ENCODE assay signal across 27 cellular contexts in genomic region chr20:58666702-58667101, GRCh38. TPM values are rescaled to one million over a fixed set of nuclear protein-coding genes. Genes with fewer than 3 reads are reported as not detected.
A peak's percentile ranks its signal among the peaks of the same experiment; 100 is the strongest.
DNase-seq lines count a peak whose midpoint lies in the region; ATAC-seq, FAIRE-seq and TF ChIP-seq lines count a peak whose summit lies in the region.
"Had no signal": no experiment of that assay in that cellular context is flagged by ENCODE, and none has a peak within 500 bp of the region (broad histone marks: within the 10 kb centered on the region; RNA-seq: fewer than 3 reads in every experiment).

No MANE protein-coding gene starts in this region.

- H3K4me3 Mint-ChIP-seq in T-helper 2 cell treated with Interferon-gamma antibody and Interleukin-4, amounts not matched to agents 5 μg/mL and 100 μg/mL, for 36 hours, result no peak overlapping the region
- no peak overlapping the region for H3K4me3 Mint-ChIP-seq in WTC11
- H3K4me3 Mint-ChIP-seq: effector memory CD8-positive, alpha-beta T cell had no signal

- H3K4me2 ChIP-seq in mesendoderm (ENCODE audit: low read length), result no peak overlapping the region

- H4K5ac ChIP-seq in mesendoderm (ENCODE audit: low read length), result no peak overlapping the region

- H3K4me1 Mint-ChIP-seq in T-helper 2 cell treated with Interferon-gamma antibody and Interleukin-4, amounts not matched to agents 5 μg/mL and 100 μg/mL, for 36 hours (ENCODE audit: low read depth), result peaks cover 30% of the 10 kb centered on the region
- H3K4me1 Mint-ChIP-seq in WTC11, result peaks cover 82% of the 10 kb centered on the region

- FAIRE-seq in GM19239 (lab: Jason Lieb, UNC), result peak; percentile 67
- FAIRE-seq: colon, GM18507, small intestine had no signal

- H3K79me1 ChIP-seq in mesendoderm (ENCODE audit: low read length), result peaks cover 17% of the 10 kb centered on the region

- H2BK5ac ChIP-seq in mesendoderm (ENCODE audit: low read length), result no peak overlapping the region

- POLR2A ChIA-PET in WTC11 (lab: Charles Lee), result interaction anchor here (0.9 to 1.0 kb wide), 2 partner anchors 8 to 15 kb away, joined by 5 read pairs; no protein-coding TSS in a partner anchor

- peaks cover 10% of the 10 kb centered on the region for H3K4me1 ChIP-seq in mesendoderm (ENCODE audit: control insufficient read depth, low read depth, low read length)
- H3K4me1 ChIP-seq in right atrium auricular region, result peaks cover 0 to 5% of the 10 kb centered on the region in 2 donors

- no peaks in the 10 kb centered on the region for H3K9me3 ChIP-seq in right atrium auricular region
- H3K9me3 ChIP-seq: HAP-1, upper lobe of right lung had no signal

- H3K56ac ChIP-seq in mesendoderm (ENCODE audit: low read length), result no peak overlapping the region

- H3K27ac Mint-ChIP-seq in T-helper 2 cell treated with Interferon-gamma antibody and Interleukin-4, amounts not matched to agents 5 μg/mL and 100 μg/mL, for 36 hours, result peak overlapping the region; percentile 1
- peak overlapping the region; percentile 96 for H3K27ac Mint-ChIP-seq in WTC11
- H3K27ac Mint-ChIP-seq: effector memory CD8-positive, alpha-beta T cell had no signal

- peaks cover 19% of the 10 kb centered on the region for H3K79me2 ChIP-seq in mesendoderm (ENCODE audit: control insufficient read depth, insufficient read depth, low read length)

- no peak overlapping the region for H3K18ac ChIP-seq in mesendoderm (ENCODE audit: low read length)

- H3K4ac ChIP-seq in mesendoderm (ENCODE audit: low read depth, low read length), result no peak overlapping the region

- no peak overlapping the region for H2BK15ac ChIP-seq in mesendoderm (replicated peaks; ENCODE audit: low read depth)

- H3K9ac ChIP-seq in mesendoderm (ENCODE audit: low read length), result no peak overlapping the region

- H2BK120ac ChIP-seq in mesendoderm (ENCODE audit: low read depth, low read length), result no peak overlapping the region

- no peak for ATAC-seq in WTC11
- no peak for ATAC-seq in HG02840 (IDR thresholded peaks at IDR 0.05; ENCODE audit: low FRiP score, unreplicated experiment)
- ATAC-seq: effector memory CD8-positive, alpha-beta T cell; left cardiac atrium; upper lobe of right lung had no signal

- no peaks in the 10 kb centered on the region for H3K27me3 ChIP-seq in mesendoderm (ENCODE audit: insufficient read depth, low read length, poor library complexity)
- H3K27me3 ChIP-seq in right atrium auricular region, result no peaks in the 10 kb centered on the region
- H3K27me3 ChIP-seq: upper lobe of right lung had no signal

- no peak overlapping the region for H2AK5ac ChIP-seq in mesendoderm (ENCODE audit: low read length)

- no CpG with 5 or more reads among the region's 7 CpGs for WGBS in mesendoderm (ENCODE audit: extremely low coverage, insufficient coverage, low lambda C conversion rate)

- CTCF ChIA-PET in WTC11 (lab: Charles Lee), result interaction anchor here (0.6 to 1.9 kb wide), 3 partner anchors 15 to 28 kb away, joined by 4 to 5 read pairs (median 4); partner anchors contain the start of gene STX16

- no peak overlapping the region for H3K27ac ChIP-seq in mesendoderm (ENCODE audit: low read depth, low read length)
- H3K27ac ChIP-seq in right atrium auricular region, result no peak overlapping the region
- H3K27ac ChIP-seq: RWPE1, upper lobe of right lung had no signal

- peaks cover 54% of the 10 kb centered on the region for H3K36me3 Mint-ChIP-seq in T-helper 2 cell treated with Interferon-gamma antibody and Interleukin-4, amounts not matched to agents 5 μg/mL and 100 μg/mL, for 36 hours (ENCODE audit: low read depth)
- H3K36me3 Mint-ChIP-seq in WTC11, result peaks cover 36% of the 10 kb centered on the region

- no peaks in the 10 kb centered on the region for H3K9me3 Mint-ChIP-seq in T-helper 2 cell treated with Interferon-gamma antibody and Interleukin-4, amounts not matched to agents 5 μg/mL and 100 μg/mL, for 36 hours
- H3K9me3 Mint-ChIP-seq in WTC11, result no peaks in the 10 kb centered on the region
- H3K9me3 Mint-ChIP-seq: effector memory CD8-positive, alpha-beta T cell had no signal

- no peak overlapping the region for H4K8ac ChIP-seq in mesendoderm (ENCODE audit: low read depth, low read length)

- no peaks in the 10 kb centered on the region for H3K27me3 Mint-ChIP-seq in T-helper 2 cell treated with Interferon-gamma antibody and Interleukin-4, amounts not matched to agents 5 μg/mL and 100 μg/mL, for 36 hours (ENCODE audit: low read depth)
- no peaks in the 10 kb centered on the region for H3K27me3 Mint-ChIP-seq in WTC11 (ENCODE audit: low read depth)
- H3K27me3 Mint-ChIP-seq: effector memory CD8-positive, alpha-beta T cell had no signal

- TF ChIP-seq CTCF in WTC11 (IDR thresholded peaks at IDR 0.05) (no peak), right atrium auricular region (IDR thresholded peaks at IDR 0.05) (no peak)

- no peak overlapping the region for H3K23ac ChIP-seq in mesendoderm (ENCODE audit: low read length)

- H3K4me3 ChIP-seq in mesendoderm (ENCODE audit: low read length) (no peak overlapping the region), right atrium auricular region (no peak overlapping the region)
- H3K4me3 ChIP-seq: HAP-1, upper lobe of right lung had no signal

- no peak for DNase-seq in T-helper 2 cell treated with Interferon-gamma antibody and Interleukin-4, amounts not matched to agents 5 μg/mL and 100 μg/mL, for 36 hours (ENCODE audit: low spot score)
- no peak for DNase-seq in T-helper 2 cell
- no peak for DNase-seq in GM19239 (ENCODE audit: insufficient read length, low spot score)
- DNase-seq in WTC11 (ENCODE audit: low spot score), result no peak
- DNase-seq in mesendoderm, result peak; percentile 51
- DNase-seq in right atrium auricular region (ENCODE audit: low spot score), result no peak
- no peak for DNase-seq in SKM-1 (lab: John Stamatoyannopoulos, UW; ENCODE audit: unreplicated experiment)
- DNase-seq: 8988T; DMS53; effector memory CD8-positive, alpha-beta T cell; foreskin fibroblast; GDM1; left cardiac atrium; mammary epithelial cell; NCI-H1105; NCI-H2029; NCI-H748 treated with DMSO at 0.1 percent for 48 hours; nucleus accumbens; small intestine; stimulated activated CD4-positive, alpha-beta T cell treated with anti-CD3 and anti-CD28 coated beads, Interleukin-1b, Interleukin-23, amount 100 ng/mL, for 48 hours; substantia nigra; upper lobe of right lung had no signal

- H3K36me3 ChIP-seq in mesendoderm (ENCODE audit: control insufficient read depth, insufficient read depth, low read length), result peaks cover 3% of the 10 kb centered on the region
- H3K36me3 ChIP-seq in right atrium auricular region, result peaks cover 33% of the 10 kb centered on the region

TF ChIP-seq in WTC11, 78 proteins besides CTCF, POLR2A, EP300 and RAD21 (continues in another document):
- TF ChIP-seq SOX15 (CRISPR knock-in tag; IDR thresholded peaks at IDR 0.05) (no peak), MAX (CRISPR knock-in tag; IDR thresholded peaks at IDR 0.05) (no peak), USF1 (CRISPR knock-in tag; IDR thresholded peaks at IDR 0.05) (no peak), NR1H2 (CRISPR knock-in tag; IDR thresholded peaks at IDR 0.05) (no peak), ZNF263 (CRISPR knock-in tag; IDR thresholded peaks at IDR 0.05; ENCODE audit: low read depth) (no peak), ELF4 (CRISPR knock-in tag; IDR thresholded peaks at IDR 0.05; ENCODE audit: low read depth) (no peak), PREB (CRISPR knock-in tag; IDR thresholded peaks at IDR 0.05; ENCODE audit: borderline replicate concordance) (no peak)

RNA-seq across cellular contexts. Expression of gene STX16, which starts 15.6 kb away (rescaled TPM):
- total RNA-seq in WTC11 (2021) (89.1 to 116 TPM (median 113 TPM) in 3 replicates), right atrium auricular region (10 to 100 TPM; 20.9 to 26.1 TPM)
- 23.7 TPM for polyA plus RNA-seq in mesendoderm (2013, experiment 1 of 2)
- polyA plus RNA-seq in mesendoderm (2013, experiment 2 of 2), result 24.1 TPM

RNA-seq across cellular contexts. Expression of gene NPEPL1, which starts 25.9 kb away (rescaled TPM):
- total RNA-seq in WTC11 (2021), result 35.3 to 39.9 TPM (median 35.8 TPM) in 3 replicates
- 10.3 TPM for polyA plus RNA-seq in mesendoderm (2013, experiment 1 of 2)
- 10.5 TPM for polyA plus RNA-seq in mesendoderm (2013, experiment 2 of 2)
- 10 to 100 TPM; 12.2 to 14.1 TPM for total RNA-seq in right atrium auricular region
